Comparison of ENCODE assay signal across 1 cellular context in genomic region chr22:37610480-37611148, GRCh38.
TF ChIP-seq lines count a peak whose summit lies in the region.

No MANE protein-coding gene starts in this region.

TF ChIP-seq in A549, 52 proteins besides CTCF, POLR2A, EP300 and RAD21 (continued from another document):
- TF ChIP-seq FOSL2 (IDR thresholded peaks at IDR 0.05), result no peak
- TF ChIP-seq FOSL2 (CRISPR knock-in tag; IDR thresholded peaks at IDR 0.05), result no peak
- TF ChIP-seq HOXA7 (CRISPR knock-in tag; IDR thresholded peaks at IDR 0.05), result no peak
- no peak for TF ChIP-seq CHD2 (IDR thresholded peaks at IDR 0.05; ENCODE audit: low read length, partially characterized antibody)
